In the genomic region with DNA sequence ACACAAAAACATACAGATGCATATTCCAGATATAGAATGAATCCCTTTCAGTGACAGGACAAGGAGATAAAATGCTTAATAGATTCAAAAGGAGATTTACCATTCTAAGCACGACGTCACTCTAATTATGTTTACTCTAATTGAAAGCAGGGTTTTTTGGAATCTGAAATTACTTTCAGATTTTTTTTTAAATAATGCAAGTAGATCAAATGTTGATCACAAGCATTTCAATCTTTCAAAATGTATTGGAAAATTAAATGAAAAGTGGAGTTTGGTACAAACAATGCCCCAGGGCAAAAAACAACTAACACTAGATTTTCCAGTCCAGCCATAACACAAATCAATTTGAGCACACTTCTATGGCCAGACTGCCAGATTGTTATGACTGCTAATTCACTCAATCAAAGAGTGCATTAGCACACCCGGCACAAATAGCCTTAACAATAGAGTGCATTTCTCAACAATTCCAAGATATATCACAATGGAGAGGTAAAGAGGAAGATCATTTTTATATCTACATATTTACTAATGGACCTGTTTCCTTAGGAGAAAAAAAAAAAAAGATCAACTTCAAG, we compare ENCODE assay signal across 19 cellular contexts. TPM values are rescaled to one million over a fixed set of nuclear protein-coding genes. Genes with fewer than 3 reads are reported as not detected.
"Had no signal": no experiment of that assay in that cellular context is flagged by ENCODE, and none has a peak within 500 bp of the region (broad histone marks: within the 10 kb centered on the region; RNA-seq: fewer than 3 reads in every experiment).

No MANE protein-coding gene starts in this region.

- H3K36me3 ChIP-seq: gastroesophageal sphincter, ovary, right lobe of liver, upper lobe of left lung had no signal

- H3K27ac ChIP-seq: gastroesophageal sphincter, ovary, right lobe of liver, upper lobe of left lung had no signal

- H3K27me3 ChIP-seq: ovary, upper lobe of left lung had no signal

- H3K9me3 Mint-ChIP-seq: activated CD4-positive, alpha-beta memory T cell treated with anti-CD3 and anti-CD28 coated beads for 36 hours; activated naive CD4-positive, alpha-beta T cell treated with anti-CD3 and anti-CD28 coated beads for 36 hours; activated naive CD8-positive, alpha-beta T cell treated with anti-CD3 and anti-CD28 coated beads, Interleukin-2, amount 50 U/mL, for 24 hours; activated T-helper 2 cell treated with anti-CD3 and anti-CD28 coated beads, Interferon-gamma antibody, Interleukin-2, Interleukin-4, amounts not matched to agents 10 μg/mL and 5 μg/mL and 100 μg/mL, durations not matched to agents 14 hours and 24 hours and 36 hours; endodermal cell; stimulated activated naive CD8-positive, alpha-beta T cell treated with anti-CD3 and anti-CD28 coated beads, Interleukin-15, Interleukin-2, amounts not matched to agents 100 ng/mL and 50 ng/mL, for 24 hours had no signal

- ATAC-seq: activated CD4-positive, alpha-beta T cell treated with anti-CD3 and anti-CD28 coated beads for 36 hours; activated CD8-positive, alpha-beta memory T cell treated with anti-CD3 and anti-CD28 coated beads, Interleukin-2, amount 10 ng/mL, durations not matched to agents 7 days and 5 days; activated naive CD8-positive, alpha-beta T cell treated with anti-CD3 and anti-CD28 coated beads, Interleukin-2, amount 50 U/mL, for 24 hours; gastroesophageal sphincter; left colon; right lobe of liver had no signal

- H3K36me3 Mint-ChIP-seq: activated CD4-positive, alpha-beta memory T cell treated with anti-CD3 and anti-CD28 coated beads for 36 hours had no signal

- H3K4me3 ChIP-seq: gastroesophageal sphincter, lung, ovary, right lobe of liver, upper lobe of left lung had no signal

- H3K9me3 ChIP-seq: gastroesophageal sphincter, ovary, right lobe of liver, upper lobe of left lung had no signal

- H3K4me1 ChIP-seq: right lobe of liver had no signal

- DNase-seq: activated CD4-positive, alpha-beta memory T cell treated with anti-CD3 and anti-CD28 coated beads for 36 hours; activated CD4-positive, alpha-beta T cell treated with anti-CD3 and anti-CD28 coated beads for 36 hours; activated CD8-positive, alpha-beta memory T cell treated with anti-CD3 and anti-CD28 coated beads, Interleukin-2, amount 10 ng/mL, durations not matched to agents 7 days and 5 days; activated naive CD4-positive, alpha-beta T cell treated with anti-CD3 and anti-CD28 coated beads for 36 hours; activated naive CD8-positive, alpha-beta T cell treated with anti-CD3 and anti-CD28 coated beads, Interleukin-2, amount 50 U/mL, for 24 hours; activated T-cell treated with anti-CD3 and anti-CD28 coated beads, Interleukin-2, amount 50 U/mL, for 1 hour; aorta; endodermal cell; erythroblast; left colon; midbrain; ovary; right lobe of liver; upper lobe of left lung had no signal

- H3K4me3 Mint-ChIP-seq: activated CD4-positive, alpha-beta memory T cell treated with anti-CD3 and anti-CD28 coated beads for 36 hours; activated CD4-positive, alpha-beta T cell treated with anti-CD3 and anti-CD28 coated beads for 36 hours; activated CD8-positive, alpha-beta memory T cell treated with anti-CD3 and anti-CD28 coated beads, Interleukin-2, amount 10 ng/mL, durations not matched to agents 7 days and 5 days; activated naive CD4-positive, alpha-beta T cell treated with anti-CD3 and anti-CD28 coated beads for 36 hours; activated naive CD8-positive, alpha-beta T cell treated with anti-CD3 and anti-CD28 coated beads, Interleukin-2, amount 50 U/mL, for 24 hours; stimulated activated naive CD8-positive, alpha-beta T cell treated with anti-CD3 and anti-CD28 coated beads, Interleukin-15, Interleukin-2, amounts not matched to agents 100 ng/mL and 50 ng/mL, for 24 hours had no signal

- H3K27ac Mint-ChIP-seq: activated CD4-positive, alpha-beta memory T cell treated with anti-CD3 and anti-CD28 coated beads for 36 hours; activated CD4-positive, alpha-beta T cell treated with anti-CD3 and anti-CD28 coated beads for 36 hours; activated CD8-positive, alpha-beta memory T cell treated with anti-CD3 and anti-CD28 coated beads, Interleukin-2, amount 10 ng/mL, durations not matched to agents 7 days and 5 days; activated naive CD4-positive, alpha-beta T cell treated with anti-CD3 and anti-CD28 coated beads for 36 hours; activated naive CD8-positive, alpha-beta T cell treated with anti-CD3 and anti-CD28 coated beads, Interleukin-2, amount 50 U/mL, for 24 hours; activated T-helper 2 cell treated with anti-CD3 and anti-CD28 coated beads, Interferon-gamma antibody, Interleukin-2, Interleukin-4, amounts not matched to agents 10 μg/mL and 5 μg/mL and 100 μg/mL, durations not matched to agents 14 hours and 24 hours and 36 hours; endodermal cell; stimulated activated naive CD8-positive, alpha-beta T cell treated with anti-CD3 and anti-CD28 coated beads, Interleukin-15, Interleukin-2, amounts not matched to agents 100 ng/mL and 50 ng/mL, for 24 hours had no signal

RNA-seq across cellular contexts. Expression of gene DACH1, which starts 4.3 kb away (rescaled TPM):
- total RNA-seq: activated CD4-positive, alpha-beta memory T cell treated with anti-CD3 and anti-CD28 coated beads for 36 hours; activated CD8-positive, alpha-beta memory T cell treated with anti-CD3 and anti-CD28 coated beads, Interleukin-2, amount 10 ng/mL, durations not matched to agents 7 days and 5 days; activated naive CD4-positive, alpha-beta T cell treated with anti-CD3 and anti-CD28 coated beads for 36 hours; activated T-helper 2 cell treated with anti-CD3 and anti-CD28 coated beads, Interferon-gamma antibody, Interleukin-2, Interleukin-4, amounts not matched to agents 10 μg/mL and 5 μg/mL and 100 μg/mL, durations not matched to agents 14 hours and 24 hours and 36 hours; bronchial epithelial cell had no signal
